In genomic region chr17:78226752-78227454, GRCh38 we compare ENCODE assay signal across 1 cellular context.
TF ChIP-seq lines count a peak whose summit lies in the region.

No MANE protein-coding gene starts in this region.

TF ChIP-seq in H1, 55 proteins besides CTCF, POLR2A, EP300 and RAD21:
- TF ChIP-seq TAF7 (optimal IDR thresholded peaks at IDR 0.05; ENCODE audit: borderline replicate concordance, low read depth, low read length) (no peak), TEAD4 (IDR thresholded peaks at IDR 0.05; ENCODE audit: low read depth, low read length) (no peak), MAFK (IDR thresholded peaks at IDR 0.05; ENCODE audit: low read depth, low read length) (no peak), NRF1 (IDR thresholded peaks at IDR 0.05; ENCODE audit: low read depth, low read length) (no peak), CHD1 (IDR thresholded peaks at IDR 0.05; ENCODE audit: low read depth, low read length) (no peak), KDM5A (IDR thresholded peaks at IDR 0.05; ENCODE audit: low read length) (no peak), KDM1A (IDR thresholded peaks at IDR 0.05; ENCODE audit: borderline replicate concordance, low read length) (no peak), NANOG (IDR thresholded peaks at IDR 0.05; ENCODE audit: insufficient read depth, low read depth, low read length, poor library complexity, severe bottlenecking) (no peak), HDAC2 (IDR thresholded peaks at IDR 0.05; ENCODE audit: borderline replicate concordance in 1 of 2, low read depth in 2 of 2, low read length in 2 of 2) (no peak), ATF3 (IDR thresholded peaks at IDR 0.05; ENCODE audit: insufficient read depth, low read depth, low read length) (no peak), SP4 (IDR thresholded peaks at IDR 0.05; ENCODE audit: low read length) (no peak), GABPA (IDR thresholded peaks at IDR 0.05; ENCODE audit: borderline replicate concordance, insufficient read depth, low read length) (no peak), JUN (IDR thresholded peaks at IDR 0.05; ENCODE audit: low read depth, low read length) (no peak), CREB1 (IDR thresholded peaks at IDR 0.05) (no peak), CHD7 (IDR thresholded peaks at IDR 0.05; ENCODE audit: insufficient replicate concordance, low read length) (no peak), SIN3A (conservative IDR thresholded peaks at IDR 0.05 in 1 of 2, IDR thresholded peaks at IDR 0.05 in 1 of 2; ENCODE audit: low read depth in 1 of 2, low read length in 2 of 2) (no peak), EGR1 (IDR thresholded peaks at IDR 0.05; ENCODE audit: borderline replicate concordance, low read depth, low read length) (no peak), SP1 (IDR thresholded peaks at IDR 0.05; ENCODE audit: low read depth, low read length) (no peak)
